ENCODE assay signal across 1 cellular context in the genomic region with DNA sequence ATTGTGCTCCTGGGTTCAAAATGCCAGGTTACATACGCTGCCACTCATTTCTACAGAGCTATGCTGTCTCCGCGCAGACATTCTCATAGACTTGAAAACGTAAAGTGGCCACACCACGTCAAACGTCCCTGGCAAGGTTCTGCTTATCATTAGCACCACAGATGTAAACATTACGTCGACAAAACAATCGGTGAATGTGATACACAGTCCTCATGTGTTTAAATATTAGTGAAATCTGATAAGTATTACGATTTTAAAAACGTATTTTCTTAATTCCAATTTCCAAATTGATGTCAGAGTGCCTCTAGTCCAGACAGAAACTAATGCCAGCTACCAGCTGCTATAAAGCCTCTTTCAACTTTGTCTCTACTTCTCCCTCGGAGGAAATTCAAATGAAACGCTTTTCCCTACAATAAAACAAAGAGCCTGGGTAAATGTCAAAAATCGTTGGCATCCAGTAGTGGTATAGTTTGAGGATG.
TF ChIP-seq lines count a peak whose summit lies in the region.

No MANE protein-coding gene starts in this region.

TF ChIP-seq in HEK293, 187 proteins besides CTCF, POLR2A, EP300 and RAD21 (continued from another document):
- TF ChIP-seq, protein P1, sequence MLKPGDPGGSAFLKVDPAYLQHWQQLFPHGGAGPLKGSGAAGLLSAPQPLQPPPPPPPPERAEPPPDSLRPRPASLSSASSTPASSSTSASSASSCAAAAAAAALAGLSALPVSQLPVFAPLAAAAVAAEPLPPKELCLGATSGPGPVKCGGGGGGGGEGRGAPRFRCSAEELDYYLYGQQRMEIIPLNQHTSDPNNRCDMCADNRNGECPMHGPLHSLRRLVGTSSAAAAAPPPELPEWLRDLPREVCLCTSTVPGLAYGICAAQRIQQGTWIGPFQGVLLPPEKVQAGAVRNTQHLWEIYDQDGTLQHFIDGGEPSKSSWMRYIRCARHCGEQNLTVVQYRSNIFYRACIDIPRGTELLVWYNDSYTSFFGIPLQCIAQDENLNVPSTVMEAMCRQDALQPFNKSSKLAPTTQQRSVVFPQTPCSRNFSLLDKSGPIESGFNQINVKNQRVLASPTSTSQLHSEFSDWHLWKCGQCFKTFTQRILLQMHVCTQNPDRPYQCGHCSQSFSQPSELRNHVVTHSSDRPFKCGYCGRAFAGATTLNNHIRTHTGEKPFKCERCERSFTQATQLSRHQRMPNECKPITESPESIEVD (tag by site-specific recombination; IDR thresholded peaks at IDR 0.05), result no peak; the same call in 1 of the 2 replicates
- TF ChIP-seq ZNF10 (tag by site-specific recombination; IDR thresholded peaks at IDR 0.05) (no peak), ZFP69B (tag by site-specific recombination; IDR thresholded peaks at IDR 0.05) (no peak), GLI4 (tag by site-specific recombination; IDR thresholded peaks at IDR 0.05) (no peak)
- TF ChIP-seq, protein P2, sequence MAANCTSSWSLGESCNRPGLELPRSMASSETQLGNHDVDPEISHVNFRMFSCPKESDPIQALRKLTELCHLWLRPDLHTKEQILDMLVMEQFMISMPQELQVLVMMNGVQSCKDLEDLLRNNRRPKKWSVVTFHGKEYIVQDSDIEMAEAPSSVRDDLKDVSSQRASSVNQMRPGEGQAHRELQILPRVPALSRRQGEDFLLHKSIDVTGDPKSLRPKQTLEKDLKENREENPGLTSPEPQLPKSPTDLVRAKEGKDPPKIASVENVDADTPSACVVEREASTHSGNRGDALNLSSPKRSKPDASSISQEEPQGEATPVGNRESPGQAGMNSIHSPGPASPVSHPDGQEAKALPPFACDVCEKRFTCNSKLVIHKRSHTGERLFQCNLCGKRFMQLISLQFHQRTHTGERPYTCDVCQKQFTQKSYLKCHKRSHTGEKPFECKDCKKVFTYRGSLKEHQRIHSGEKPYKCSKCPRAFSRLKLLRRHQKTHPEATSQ (tag by site-specific recombination; IDR thresholded peaks at IDR 0.05), result no peak
- TF ChIP-seq, protein P3, sequence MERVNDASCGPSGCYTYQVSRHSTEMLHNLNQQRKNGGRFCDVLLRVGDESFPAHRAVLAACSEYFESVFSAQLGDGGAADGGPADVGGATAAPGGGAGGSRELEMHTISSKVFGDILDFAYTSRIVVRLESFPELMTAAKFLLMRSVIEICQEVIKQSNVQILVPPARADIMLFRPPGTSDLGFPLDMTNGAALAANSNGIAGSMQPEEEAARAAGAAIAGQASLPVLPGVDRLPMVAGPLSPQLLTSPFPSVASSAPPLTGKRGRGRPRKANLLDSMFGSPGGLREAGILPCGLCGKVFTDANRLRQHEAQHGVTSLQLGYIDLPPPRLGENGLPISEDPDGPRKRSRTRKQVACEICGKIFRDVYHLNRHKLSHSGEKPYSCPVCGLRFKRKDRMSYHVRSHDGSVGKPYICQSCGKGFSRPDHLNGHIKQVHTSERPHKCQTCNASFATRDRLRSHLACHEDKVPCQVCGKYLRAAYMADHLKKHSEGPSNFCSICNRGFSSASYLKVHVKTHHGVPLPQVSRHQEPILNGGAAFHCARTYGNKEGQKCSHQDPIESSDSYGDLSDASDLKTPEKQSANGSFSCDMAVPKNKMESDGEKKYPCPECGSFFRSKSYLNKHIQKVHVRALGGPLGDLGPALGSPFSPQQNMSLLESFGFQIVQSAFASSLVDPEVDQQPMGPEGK (tag by site-specific recombination; IDR thresholded peaks at IDR 0.05), result no peak
TF ChIP-seq in HEK293: peak in this region for 5.
